In the genomic region with DNA sequence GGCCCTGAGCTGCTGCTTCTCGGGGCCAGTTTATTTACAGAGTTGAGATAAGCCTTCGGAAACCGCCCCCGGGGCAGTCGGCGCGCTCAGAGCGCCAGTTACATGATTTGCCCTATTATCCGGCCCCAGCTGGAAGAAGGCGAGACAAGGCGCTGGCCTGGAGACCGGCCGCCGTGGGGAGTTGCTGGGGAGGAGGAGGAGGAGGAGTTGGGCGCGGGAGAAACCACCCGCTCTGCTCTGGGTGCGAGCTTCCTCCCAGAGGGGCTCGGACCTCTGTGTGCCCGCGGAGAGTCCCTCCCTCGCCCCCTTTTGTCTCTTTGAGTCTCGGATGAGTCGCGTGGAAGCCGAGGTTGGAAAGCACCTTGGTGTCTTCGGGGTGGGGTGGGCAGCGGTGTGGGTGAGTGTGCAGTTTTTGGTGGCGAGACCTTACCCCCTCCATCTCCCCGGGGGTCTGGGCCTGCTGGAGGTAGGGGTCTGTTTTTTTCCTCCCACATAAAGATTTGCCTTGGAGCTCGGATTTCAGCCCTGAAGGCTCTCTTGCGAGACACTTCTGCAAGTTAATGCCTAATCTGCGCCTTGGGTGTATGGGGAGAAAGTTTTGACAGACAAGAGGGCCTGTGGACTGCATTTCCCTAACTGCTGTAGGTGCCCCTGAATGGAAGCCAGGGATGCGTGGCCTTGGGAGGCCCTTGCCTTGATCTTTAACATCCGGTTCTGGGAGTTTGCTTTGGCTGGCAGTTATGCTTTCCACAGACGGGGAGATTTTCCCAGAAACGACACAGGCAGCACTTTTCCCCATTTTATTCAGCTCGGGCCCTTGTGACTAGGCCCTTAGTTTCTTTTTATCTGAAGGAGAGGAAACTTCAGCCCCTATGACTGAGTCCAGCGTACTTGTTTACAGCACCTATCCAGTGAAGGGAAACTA, we compare ENCODE assay signal across 8 cellular contexts.
DNase-seq lines count a peak whose midpoint lies in the region; ATAC-seq and TF ChIP-seq lines count a peak whose summit lies in the region.

No MANE protein-coding gene starts in this region.

- WGBS in mesendoderm (ENCODE audit: extremely low coverage, insufficient coverage, low lambda C conversion rate) = no CpG with 5 or more reads among the region's 39 CpGs

- peak overlapping the region; percentile 84 for H3K9ac ChIP-seq in mesendoderm (ENCODE audit: low read length)

- H3K4me2 ChIP-seq in mesendoderm (ENCODE audit: low read length) = peak overlapping the region; percentile 89

- no peak overlapping the region for H2BK15ac ChIP-seq in mesendoderm (replicated peaks; ENCODE audit: low read depth)

- peak overlapping the region; percentile 21 for H2BK5ac ChIP-seq in mesendoderm (ENCODE audit: low read length)

- DNase-seq in AG08396 (ENCODE audit: low spot score) = peak; percentile 49
- no peak for DNase-seq in Jurkat, Clone E6-1 (ENCODE audit: low read depth, low spot score)
- DNase-seq in effector memory CD4-positive, alpha-beta T cell = peak in 1 of 3 donors; percentile 10
- DNase-seq in mesendoderm = peak; percentile 82

- no peak overlapping the region for H3K23ac ChIP-seq in mesendoderm (ENCODE audit: low read length)

- peak overlapping the region; percentile 97 for H3K56ac ChIP-seq in mesendoderm (ENCODE audit: low read length)

- H4K8ac ChIP-seq in mesendoderm (ENCODE audit: low read depth, low read length) = peak overlapping the region; percentile 16

- TF ChIP-seq CTCF in VCaP (conservative IDR thresholded peaks at IDR 0.05) = no peak

- H4K5ac ChIP-seq in mesendoderm (ENCODE audit: low read length) = no peak overlapping the region

- peak overlapping the region; percentile 89 for H3K4ac ChIP-seq in mesendoderm (ENCODE audit: low read depth, low read length)

- peak; percentile 31 for ATAC-seq in GM19023 (IDR thresholded peaks at IDR 0.05; ENCODE audit: unreplicated experiment)
- no peak for ATAC-seq in HG03159 (IDR thresholded peaks at IDR 0.05; ENCODE audit: unreplicated experiment)

- peaks cover 16% of the 10 kb centered on the region for H3K4me1 ChIP-seq in effector memory CD4-positive, alpha-beta T cell (ENCODE audit: control insufficient read depth, insufficient read depth, low read length, poor library complexity, severe bottlenecking)
- H3K4me1 ChIP-seq in mesendoderm (ENCODE audit: control insufficient read depth, low read depth, low read length) = peaks cover 30% of the 10 kb centered on the region

- peaks cover 9% of the 10 kb centered on the region for H3K79me1 ChIP-seq in mesendoderm (ENCODE audit: low read length)

- H3K79me2 ChIP-seq in mesendoderm (ENCODE audit: control insufficient read depth, insufficient read depth, low read length) = peaks cover 43% of the 10 kb centered on the region

- H3K18ac ChIP-seq in mesendoderm (ENCODE audit: low read length) = peak overlapping the region; percentile 64

- no peaks in the 10 kb centered on the region for H3K27me3 ChIP-seq in effector memory CD4-positive, alpha-beta T cell (replicated peaks; ENCODE audit: control insufficient read depth, insufficient read depth, low read length, poor library complexity, severe bottlenecking)
- no peaks in the 10 kb centered on the region for H3K27me3 ChIP-seq in mesendoderm (ENCODE audit: insufficient read depth, low read length, poor library complexity)

- H3K4me3 ChIP-seq in Jurkat, Clone E6-1 (ENCODE audit: low read length) = peak overlapping the region; percentile 66
- peak overlapping the region; percentile 63 for H3K4me3 ChIP-seq in effector memory CD4-positive, alpha-beta T cell (ENCODE audit: insufficient read depth, low read depth, low read length, poor library complexity, severe bottlenecking)
- peak overlapping the region; percentile 82 for H3K4me3 ChIP-seq in mesendoderm (ENCODE audit: low read length)

- H3K9me3 ChIP-seq in effector memory CD4-positive, alpha-beta T cell (ENCODE audit: control insufficient read depth, low read length) = no peaks in the 10 kb centered on the region

- H2BK120ac ChIP-seq in mesendoderm (ENCODE audit: low read depth, low read length) = peak overlapping the region; percentile 46

- H3K36me3 ChIP-seq in effector memory CD4-positive, alpha-beta T cell (ENCODE audit: control insufficient read depth, insufficient read depth, low read length) = no peaks in the 10 kb centered on the region
- no peaks in the 10 kb centered on the region for H3K36me3 ChIP-seq in mesendoderm (ENCODE audit: control insufficient read depth, insufficient read depth, low read length)

- H3K27ac ChIP-seq in VCaP (peak overlapping the region; percentile 95), mesendoderm (ENCODE audit: low read depth, low read length) (peak overlapping the region; percentile 96), temporal lobe (ENCODE audit: low read depth, low read length) (peak overlapping the region; percentile 74)
- peak overlapping the region; percentile 27 for H3K27ac ChIP-seq in effector memory CD4-positive, alpha-beta T cell (ENCODE audit: insufficient read depth, low read length, poor library complexity, severe bottlenecking)

- no peak overlapping the region for H2AK5ac ChIP-seq in mesendoderm (ENCODE audit: low read length)

Comparison
In these comparisons a context has a peak if more than half of its experiments do, and no peak if none do; other contexts are left out.
1. H3K27ac ChIP-seq: peak in every context shown above with its lines; median percentile 96 in mesendoderm; 95 in VCaP; 74 in temporal lobe; 27 in effector memory CD4-positive, alpha-beta T cell.